8 cellular contexts compared by ENCODE assay signal in genomic region chr7:30595461-30596042, GRCh38. TPM values are rescaled to one million over a fixed set of nuclear protein-coding genes. Genes with fewer than 3 reads are reported as not detected.
DNase-seq lines count a peak whose midpoint lies in the region; ATAC-seq and TF ChIP-seq lines count a peak whose summit lies in the region.

No MANE protein-coding gene starts in this region.

- H3K9ac ChIP-seq in DND-41 (ENCODE audit: low read depth, low read length) (peak overlapping the region; percentile 96), liver (ENCODE audit: low read depth in 1 of 2, low read length in 2 of 2) (peak overlapping the region; percentile 80 to 95)

- DNase-seq in DND-41 (no peak), astrocyte of the spinal cord (ENCODE audit: low read depth, low spot score) (peak; percentile 6), tibial artery (no peak), NCI-H2196 (lab: John Stamatoyannopoulos, UW; ENCODE audit: unreplicated experiment) (no peak)
- DNase-seq in Jurkat, Clone E6-1 (ENCODE audit: low read depth, low spot score): no peak
- no peak for DNase-seq in activated CD4-positive, alpha-beta T cell treated with anti-CD3 and anti-CD28 coated beads for 4 hours

- no peak for TF ChIP-seq RAD21 in liver (IDR thresholded peaks at IDR 0.05)

- H3K27me3 ChIP-seq in DND-41 (ENCODE audit: insufficient read depth, low read length, poor library complexity) (no peaks in the 10 kb centered on the region), liver (ENCODE audit: control insufficient read depth in 4 of 4, insufficient read depth in 4 of 4, low read length in 3 of 4) (no peaks in the 10 kb centered on the region), tibial artery (no peaks in the 10 kb centered on the region)

- in situ Hi-C loops in astrocyte of the spinal cord (cut with HindIII; ENCODE audit: low sequenced_read_pairs): no loop called here

- intact Hi-C loops in tibial artery (cut with DNase I; ENCODE audit: low total_unique reads): no loop called here

- no peaks in the 10 kb centered on the region for H3K9me3 ChIP-seq in DND-41 (ENCODE audit: insufficient read depth, low read length, severe bottlenecking)
- no peaks in the 10 kb centered on the region for H3K9me3 ChIP-seq in liver (ENCODE audit: control insufficient read depth in 4 of 4, low read length in 3 of 4)
- H3K9me3 ChIP-seq in tibial artery: no peaks in the 10 kb centered on the region

- peak overlapping the region; percentile 95 for H3K4me2 ChIP-seq in DND-41 (ENCODE audit: insufficient read depth, low read length)

- H4K20me1 ChIP-seq in DND-41 (ENCODE audit: insufficient read depth, low read length): peaks cover 50% of the 10 kb centered on the region

- H2AFZ ChIP-seq in DND-41 (ENCODE audit: low read depth, low read length): peak overlapping the region; percentile 91

- H3K27ac ChIP-seq in DND-41 (ENCODE audit: low read length) (peak overlapping the region; percentile 95), liver (ENCODE audit: low read depth in 1 of 2, low read length in 2 of 2) (peak overlapping the region; percentile 92 to 97), tibial artery (peak overlapping the region; percentile 91 to 93)

- H3K4me1 ChIP-seq in DND-41 (ENCODE audit: insufficient read depth, low read length) (peaks cover 55% of the 10 kb centered on the region), liver (ENCODE audit: control insufficient read depth in 4 of 4, insufficient read depth in 4 of 4, low read length in 3 of 4) (peaks cover 3 to 26% (median 13%) of the 10 kb centered on the region in 4 donors), tibial artery (peaks cover 0 to 33% (median 11%) of the 10 kb centered on the region in 4 donors)

- TF ChIP-seq CTCF in DND-41 (IDR thresholded peaks at IDR 0.05; ENCODE audit: borderline replicate concordance, extremely low read depth, low read length, poor library complexity, severe bottlenecking): no peak
- TF ChIP-seq CTCF in astrocyte of the spinal cord (IDR thresholded peaks at IDR 0.05; ENCODE audit: low read depth, low read length): no peak
- TF ChIP-seq CTCF in liver (IDR thresholded peaks at IDR 0.05; ENCODE audit: low read depth, low read length, missing input control): no peak
- TF ChIP-seq CTCF in tibial artery (IDR thresholded peaks at IDR 0.05): no peak

- WGBS in liver: 2% methylated on average over 11 of the region's 11 CpGs

- H3K36me3 ChIP-seq in DND-41 (ENCODE audit: insufficient read depth, low read length) (peaks cover 39% of the 10 kb centered on the region), liver (ENCODE audit: control insufficient read depth in 4 of 4, insufficient read depth in 3 of 4, low read depth in 1 of 4, low read length in 3 of 4) (peaks cover 2 to 10% (median 8%) of the 10 kb centered on the region in 4 donors), tibial artery (peaks cover 8 to 14% (median 10%) of the 10 kb centered on the region in 3 donors)

- H3K4me3 ChIP-seq in DND-41 (ENCODE audit: low read depth in 1 of 2, low read length in 2 of 2) (peak overlapping the region; percentile 70 to 79), astrocyte of the spinal cord (ENCODE audit: low read depth, low read length) (peak overlapping the region; percentile 97), liver (ENCODE audit: low read depth in 1 of 3, low read length in 3 of 3) (peak overlapping the region; percentile 87 to 95 (median 95)), tibial artery (peak overlapping the region; percentile 70 to 84)
- H3K4me3 ChIP-seq in Jurkat, Clone E6-1 (ENCODE audit: low read length): peak overlapping the region; percentile 70

- ATAC-seq in DND-41 (ENCODE audit: insufficient read depth, low read depth) (no peak), GM21825 (IDR thresholded peaks at IDR 0.05; ENCODE audit: unreplicated experiment) (no peak)

- H3K79me2 ChIP-seq in DND-41 (ENCODE audit: insufficient read depth, low read length): peaks cover 94% of the 10 kb centered on the region

TF ChIP-seq in liver, 16 proteins besides CTCF, POLR2A, EP300 and RAD21:
- TF ChIP-seq FOXA2 (IDR thresholded peaks at IDR 0.05) (no peak), YY1 (IDR thresholded peaks at IDR 0.05) (no peak), FOXA1 (IDR thresholded peaks at IDR 0.05) (no peak), JUND (IDR thresholded peaks at IDR 0.05) (no peak), HNF4G (IDR thresholded peaks at IDR 0.05) (no peak), ZBTB33 (IDR thresholded peaks at IDR 0.05) (no peak), EGR1 (IDR thresholded peaks at IDR 0.05; ENCODE audit: low read depth in 2 of 2) (no peak), MAX (IDR thresholded peaks at IDR 0.05) (no peak), GABPA (IDR thresholded peaks at IDR 0.05 in 1 of 2, conservative IDR thresholded peaks at IDR 0.05 in 1 of 2) (no peak), NR2F2 (IDR thresholded peaks at IDR 0.05) (no peak), RXRA (IDR thresholded peaks at IDR 0.05) (no peak), SP1 (IDR thresholded peaks at IDR 0.05) (no peak), TAF1 (conservative IDR thresholded peaks at IDR 0.05) (no peak), HNF4A (conservative IDR thresholded peaks at IDR 0.05) (no peak)
- TF ChIP-seq, protein P1, sequence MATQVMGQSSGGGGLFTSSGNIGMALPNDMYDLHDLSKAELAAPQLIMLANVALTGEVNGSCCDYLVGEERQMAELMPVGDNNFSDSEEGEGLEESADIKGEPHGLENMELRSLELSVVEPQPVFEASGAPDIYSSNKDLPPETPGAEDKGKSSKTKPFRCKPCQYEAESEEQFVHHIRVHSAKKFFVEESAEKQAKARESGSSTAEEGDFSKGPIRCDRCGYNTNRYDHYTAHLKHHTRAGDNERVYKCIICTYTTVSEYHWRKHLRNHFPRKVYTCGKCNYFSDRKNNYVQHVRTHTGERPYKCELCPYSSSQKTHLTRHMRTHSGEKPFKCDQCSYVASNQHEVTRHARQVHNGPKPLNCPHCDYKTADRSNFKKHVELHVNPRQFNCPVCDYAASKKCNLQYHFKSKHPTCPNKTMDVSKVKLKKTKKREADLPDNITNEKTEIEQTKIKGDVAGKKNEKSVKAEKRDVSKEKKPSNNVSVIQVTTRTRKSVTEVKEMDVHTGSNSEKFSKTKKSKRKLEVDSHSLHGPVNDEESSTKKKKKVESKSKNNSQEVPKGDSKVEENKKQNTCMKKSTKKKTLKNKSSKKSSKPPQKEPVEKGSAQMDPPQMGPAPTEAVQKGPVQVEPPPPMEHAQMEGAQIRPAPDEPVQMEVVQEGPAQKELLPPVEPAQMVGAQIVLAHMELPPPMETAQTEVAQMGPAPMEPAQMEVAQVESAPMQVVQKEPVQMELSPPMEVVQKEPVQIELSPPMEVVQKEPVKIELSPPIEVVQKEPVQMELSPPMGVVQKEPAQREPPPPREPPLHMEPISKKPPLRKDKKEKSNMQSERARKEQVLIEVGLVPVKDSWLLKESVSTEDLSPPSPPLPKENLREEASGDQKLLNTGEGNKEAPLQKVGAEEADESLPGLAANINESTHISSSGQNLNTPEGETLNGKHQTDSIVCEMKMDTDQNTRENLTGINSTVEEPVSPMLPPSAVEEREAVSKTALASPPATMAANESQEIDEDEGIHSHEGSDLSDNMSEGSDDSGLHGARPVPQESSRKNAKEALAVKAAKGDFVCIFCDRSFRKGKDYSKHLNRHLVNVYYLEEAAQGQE (IDR thresholded peaks at IDR 0.05): no peak
- TF ChIP-seq, protein P2, sequence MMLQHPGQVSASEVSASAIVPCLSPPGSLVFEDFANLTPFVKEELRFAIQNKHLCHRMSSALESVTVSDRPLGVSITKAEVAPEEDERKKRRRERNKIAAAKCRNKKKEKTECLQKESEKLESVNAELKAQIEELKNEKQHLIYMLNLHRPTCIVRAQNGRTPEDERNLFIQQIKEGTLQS (IDR thresholded peaks at IDR 0.05): no peak

RNA-seq across cellular contexts. Expression of gene GARS1, which starts 0.9 kb away (rescaled TPM):
- 329 TPM for polyA plus RNA-seq in Jurkat, Clone E6-1 (2012; ENCODE audit: insufficient read depth, insufficient read length)
- 10 to 100 TPM; 62.6 to 73.1 TPM for total RNA-seq in liver
- 10 to 100 TPM; 43.3 to 73.6 TPM for polyA plus RNA-seq in liver
